ENCODE assay signal across 8 cellular contexts in genomic region chr7:86837235-86837634, GRCh38.
"Had no signal": no experiment of that assay in that cellular context is flagged by ENCODE, and none has a peak within 500 bp of the region (broad histone marks: within the 10 kb centered on the region; RNA-seq: fewer than 3 reads in every experiment).

No MANE protein-coding gene starts in this region.

- H3K4me3 ChIP-seq: HAP-1 had no signal

- FAIRE-seq: HepG2 had no signal

- H3K27me3 Mint-ChIP-seq: IgD-negative memory B cell had no signal

- H3K9me3 ChIP-seq: HAP-1 had no signal

- H3K9me3 Mint-ChIP-seq: IgD-negative memory B cell had no signal

- H3K4me3 Mint-ChIP-seq: HFFc6, IgD-negative memory B cell had no signal

- ATAC-seq: HCT116, HepG2 had no signal

- DNase-seq: GOT3, H7, HFFc6 had no signal

- H3K4me1 ChIP-seq: HAP-1 had no signal

- H3K36me3 ChIP-seq: HAP-1 had no signal

- H3K4me1 Mint-ChIP-seq: IgD-negative memory B cell had no signal

- H3K27ac ChIP-seq: HL-60 had no signal

- H3K27ac Mint-ChIP-seq: HFFc6, IgD-negative memory B cell had no signal
